In genomic region chr18:42929857-42930256, GRCh38 we compare ENCODE assay signal across 19 cellular contexts.
DNase-seq lines count a peak whose midpoint lies in the region; ATAC-seq and TF ChIP-seq lines count a peak whose summit lies in the region.
"Had no signal": no experiment of that assay in that cellular context is flagged by ENCODE, and none has a peak within 500 bp of the region (broad histone marks: within the 10 kb centered on the region; RNA-seq: fewer than 3 reads in every experiment).

No MANE protein-coding gene starts in this region.

- no peak overlapping the region for H3K9ac ChIP-seq in mesendoderm (ENCODE audit: low read length)

- H4K8ac ChIP-seq in mesendoderm (ENCODE audit: low read depth, low read length), result no peak overlapping the region

- ATAC-seq in HG02678 (IDR thresholded peaks at IDR 0.05; ENCODE audit: unreplicated experiment), result no peak
- ATAC-seq: effector memory CD8-positive, alpha-beta T cell; lower lobe of right lung; SK-N-SH treated with all-trans-retinoic acid at 6 μM for 48 hours had no signal

- no peak for TF ChIP-seq CTCF in chondrocyte (IDR thresholded peaks at IDR 0.05)
- no peak for TF ChIP-seq CTCF in thyroid gland (IDR thresholded peaks at IDR 0.05)

- no peak overlapping the region for H3K4me2 ChIP-seq in mesendoderm (ENCODE audit: low read length)

- no peak overlapping the region for H2BK15ac ChIP-seq in mesendoderm (replicated peaks; ENCODE audit: low read depth)

- H3K36me3 ChIP-seq in mesendoderm (ENCODE audit: control insufficient read depth, insufficient read depth, low read length), result no peaks in the 10 kb centered on the region
- no peaks in the 10 kb centered on the region for H3K36me3 ChIP-seq in thyroid gland
- H3K36me3 ChIP-seq: lower lobe of right lung, prostate gland had no signal

- no peak overlapping the region for H2BK5ac ChIP-seq in mesendoderm (ENCODE audit: low read length)

- no peaks in the 10 kb centered on the region for H3K36me3 Mint-ChIP-seq in chondrocyte (ENCODE audit: low read depth)
- H3K36me3 Mint-ChIP-seq: activated naive CD4-positive, alpha-beta T cell treated with anti-CD3 and anti-CD28 coated beads, Interleukin-2, amount 50 U/mL, for 24 hours; CD8-positive, alpha-beta memory T cell; naive B cell had no signal

- H2AK5ac ChIP-seq in mesendoderm (ENCODE audit: low read length), result no peak overlapping the region

- H3K4me1 ChIP-seq in mesendoderm (ENCODE audit: control insufficient read depth, low read depth, low read length) (no peaks in the 10 kb centered on the region), thyroid gland (no peaks in the 10 kb centered on the region)
- H3K4me1 ChIP-seq: prostate gland had no signal

- H4K5ac ChIP-seq in mesendoderm (ENCODE audit: low read length), result no peak overlapping the region

- no CpG with 5 or more reads among the region's 3 CpGs for WGBS in mesendoderm (ENCODE audit: extremely low coverage, insufficient coverage, low lambda C conversion rate)
- 70 to 72% methylated on average over 3 of the region's 3 CpGs for WGBS in thyroid gland, 2 donors

- H3K9me3 ChIP-seq in thyroid gland, result no peaks in the 10 kb centered on the region
- H3K9me3 ChIP-seq: lower lobe of right lung, prostate gland had no signal

- H2BK120ac ChIP-seq in mesendoderm (ENCODE audit: low read depth, low read length), result peak overlapping the region; percentile 96

- no peak overlapping the region for H3K4ac ChIP-seq in mesendoderm (ENCODE audit: low read depth, low read length)

- no peaks in the 10 kb centered on the region for H3K27me3 ChIP-seq in mesendoderm (ENCODE audit: insufficient read depth, low read length, poor library complexity)
- no peaks in the 10 kb centered on the region for H3K27me3 ChIP-seq in thyroid gland

- peak; percentile 44 for DNase-seq in H4 (ENCODE audit: low spot score)
- DNase-seq in NCI-H226, result peak; percentile 66
- no peak for DNase-seq in chondrocyte (ENCODE audit: low spot score)
- peak; percentile 96 for DNase-seq in mesendoderm
- no peak for DNase-seq in erythroblast (lab: John Stamatoyannopoulos, UW)
- no peak for DNase-seq in thyroid gland
- DNase-seq in DMS79 treated with DMSO at 0.1 percent for 48 hours (lab: John Stamatoyannopoulos, UW), result no peak
- DNase-seq: activated CD4-positive, alpha-beta T cell treated with anti-CD3 and anti-CD28 coated beads for 48 hours; activated T-cell treated with anti-CD3 and anti-CD28 coated beads for 4 hours; CD8-positive, alpha-beta memory T cell; central memory CD4-positive, alpha-beta T cell; effector memory CD8-positive, alpha-beta T cell; lower lobe of right lung; naive B cell; substantia nigra had no signal

- no peaks in the 10 kb centered on the region for H3K27me3 Mint-ChIP-seq in chondrocyte (ENCODE audit: low read depth)
- H3K27me3 Mint-ChIP-seq: activated naive CD4-positive, alpha-beta T cell treated with anti-CD3 and anti-CD28 coated beads, Interleukin-2, amount 50 U/mL, for 24 hours; effector memory CD8-positive, alpha-beta T cell; naive B cell had no signal

- TF ChIP-seq POLR2A in erythroblast (IDR thresholded peaks at IDR 0.05; ENCODE audit: low read length) (no peak), thyroid gland (IDR thresholded peaks at IDR 0.05) (no peak)

- no peaks in the 10 kb centered on the region for H3K79me1 ChIP-seq in mesendoderm (ENCODE audit: low read length)

- no peak overlapping the region for H3K4me3 ChIP-seq in mesendoderm (ENCODE audit: low read length)
- H3K4me3 ChIP-seq in thyroid gland (replicated peaks in 1 of 3), result no peak overlapping the region
- H3K4me3 ChIP-seq: lower lobe of right lung, prostate gland had no signal

- H3K9me3 Mint-ChIP-seq in chondrocyte (ENCODE audit: low read depth), result no peaks in the 10 kb centered on the region
- H3K9me3 Mint-ChIP-seq: activated naive CD4-positive, alpha-beta T cell treated with anti-CD3 and anti-CD28 coated beads, Interleukin-2, amount 50 U/mL, for 24 hours had no signal

- peak overlapping the region; percentile 11 for H3K56ac ChIP-seq in mesendoderm (ENCODE audit: low read length)

- no peak overlapping the region for H3K27ac ChIP-seq in mesendoderm (ENCODE audit: low read depth, low read length)
- H3K27ac ChIP-seq in thyroid gland, result no peak overlapping the region
- H3K27ac ChIP-seq: lower lobe of right lung, prostate gland had no signal

- peak overlapping the region; percentile 10 for H3K27ac Mint-ChIP-seq in chondrocyte (ENCODE audit: unreplicated experiment)
- H3K27ac Mint-ChIP-seq: activated naive CD4-positive, alpha-beta T cell treated with anti-CD3 and anti-CD28 coated beads, Interleukin-2, amount 50 U/mL, for 24 hours; CD8-positive, alpha-beta memory T cell; effector memory CD8-positive, alpha-beta T cell; naive B cell had no signal

- peaks cover 10% of the 10 kb centered on the region for H3K4me1 Mint-ChIP-seq in chondrocyte (ENCODE audit: low read depth)
- H3K4me1 Mint-ChIP-seq: activated naive CD4-positive, alpha-beta T cell treated with anti-CD3 and anti-CD28 coated beads, Interleukin-2, amount 50 U/mL, for 24 hours; CD8-positive, alpha-beta memory T cell; naive B cell had no signal

- intact Hi-C loops in thyroid gland (cut with DNase I), result no loop called here

- H3K4me3 Mint-ChIP-seq in chondrocyte (ENCODE audit: unreplicated experiment), result no peak overlapping the region
- H3K4me3 Mint-ChIP-seq: activated naive CD4-positive, alpha-beta T cell treated with anti-CD3 and anti-CD28 coated beads, Interleukin-2, amount 50 U/mL, for 24 hours; CD8-positive, alpha-beta memory T cell; effector memory CD8-positive, alpha-beta T cell; naive B cell had no signal

- no peak overlapping the region for H3K23ac ChIP-seq in mesendoderm (ENCODE audit: low read length)

- no peaks in the 10 kb centered on the region for H3K79me2 ChIP-seq in mesendoderm (ENCODE audit: control insufficient read depth, insufficient read depth, low read length)

- peak overlapping the region; percentile 13 for H3K18ac ChIP-seq in mesendoderm (ENCODE audit: low read length)

Comparison
In these comparisons a context has a peak if more than half of its experiments do, and no peak if none do; other contexts are left out.
1. DNase-seq: peak in H4 (single experiment), NCI-H226 (single experiment) and mesendoderm (single experiment); none in chondrocyte (single experiment), erythroblast (0 of 2), thyroid gland (0 of 2) and DMS79 treated with DMSO at 0.1 percent for 48 hours (single experiment).